Comparison of ENCODE assay signal across 12 cellular contexts in genomic region chr2:43340945-43341356, GRCh38.
DNase-seq lines count a peak whose midpoint lies in the region; ATAC-seq, FAIRE-seq and TF ChIP-seq lines count a peak whose summit lies in the region.
"Had no signal": no experiment of that assay in that cellular context is flagged by ENCODE, and none has a peak within 500 bp of the region (broad histone marks: within the 10 kb centered on the region; RNA-seq: fewer than 3 reads in every experiment).

No MANE protein-coding gene starts in this region.

- no peak overlapping the region for H2AFZ ChIP-seq in GM23248
- no peak overlapping the region for H2AFZ ChIP-seq in astrocyte (ENCODE audit: low read depth, low read length)

- WGBS in GM23248 (ENCODE audit: low coverage in 1 of 2, low lambda C conversion rate in 2 of 2, missing lambda C conversion rate in 2 of 2), 2 experiments: 7 to 8% methylated on average over 1 of the region's 1 CpG

- in situ Hi-C loops in GM23248 (cut with MboI): no loop called here

- intact Hi-C loops in left ventricle myocardium inferior (cut with micrococcal nuclease): no loop called here

- H3K4me1 ChIP-seq in GM23248 (ENCODE audit: insufficient read depth) (peaks cover 48% of the 10 kb centered on the region), astrocyte (ENCODE audit: insufficient read depth, low read length) (peaks cover 49% of the 10 kb centered on the region), left ventricle myocardium inferior (peaks cover 77% of the 10 kb centered on the region), skeletal muscle satellite cell (ENCODE audit: control insufficient read depth, insufficient read depth, low read length) (peaks cover 46% of the 10 kb centered on the region)

- no peaks in the 10 kb centered on the region for H3K27me3 Mint-ChIP-seq in astrocyte (ENCODE audit: low read depth, unreplicated experiment)
- H3K27me3 Mint-ChIP-seq: activated B cell treated with CpG ODN at 0.5 μM for 24 hours; activated naive CD4-positive, alpha-beta T cell treated with anti-CD3 and anti-CD28 coated beads, Interleukin-2, amount 50 U/mL, for 24 hours had no signal

- TF ChIP-seq CTCF in astrocyte (IDR thresholded peaks at IDR 0.05; ENCODE audit: insufficient read depth, low read depth, low read length) (no peak), left ventricle myocardium inferior (IDR thresholded peaks at IDR 0.05; ENCODE audit: borderline replicate concordance) (no peak)

- H3K27me3 ChIP-seq in GM23248 (replicated peaks; ENCODE audit: insufficient read depth): no peaks in the 10 kb centered on the region
- H3K27me3 ChIP-seq in astrocyte (ENCODE audit: insufficient read depth, low read length): no peaks in the 10 kb centered on the region
- no peaks in the 10 kb centered on the region for H3K27me3 ChIP-seq in left ventricle myocardium inferior (ENCODE audit: low read depth)
- no peaks in the 10 kb centered on the region for H3K27me3 ChIP-seq in skeletal muscle satellite cell (ENCODE audit: control insufficient read depth, insufficient read depth, low read length)

- H3K9me2 ChIP-seq in GM23248 (ENCODE audit: insufficient read depth): no peaks in the 10 kb centered on the region

- H3F3A ChIP-seq in GM23248 (ENCODE audit: insufficient read depth): peaks cover 33% of the 10 kb centered on the region

- peak overlapping the region; percentile 9 for H3K4me3 Mint-ChIP-seq in astrocyte (ENCODE audit: unreplicated experiment)
- H3K4me3 Mint-ChIP-seq: activated B cell treated with CpG ODN at 0.5 μM for 24 hours; activated naive CD4-positive, alpha-beta T cell treated with anti-CD3 and anti-CD28 coated beads, Interleukin-2, amount 50 U/mL, for 24 hours had no signal

- DNase-seq in GM23248 (peak; percentile 77), astrocyte (ENCODE audit: low read depth) (peak; percentile 81), left ventricle myocardium inferior (no peak), NCI-H1694 treated with DMSO at 0.1 percent for 48 hours (lab: John Stamatoyannopoulos, UW) (no peak), AML-193 (lab: John Stamatoyannopoulos, UW) (no peak)
- DNase-seq: activated B cell treated with CpG ODN at 0.5 μM for 24 hours, glutamatergic neuron, Kasumi-1 had no signal

- ATAC-seq in GM18907 (IDR thresholded peaks at IDR 0.05; ENCODE audit: unreplicated experiment) (no peak), GM21576 (IDR thresholded peaks at IDR 0.05; ENCODE audit: unreplicated experiment) (no peak)

- H4K20me1 ChIP-seq in GM23248 (ENCODE audit: insufficient read depth): no peaks in the 10 kb centered on the region
- H4K20me1 ChIP-seq in astrocyte (ENCODE audit: insufficient read depth, low read length): peaks cover 9% of the 10 kb centered on the region

- H3K4me3 ChIP-seq in GM23248 (peak overlapping the region; percentile 44; the same call in 1 of the 2 replicates), astrocyte (ENCODE audit: insufficient read depth, low read depth, low read length) (peak overlapping the region; percentile 7), left ventricle myocardium inferior (no peak overlapping the region), skeletal muscle satellite cell (ENCODE audit: low read length) (no peak overlapping the region)

- H3K79me2 ChIP-seq in GM23248 (ENCODE audit: insufficient read depth): no peaks in the 10 kb centered on the region
- no peaks in the 10 kb centered on the region for H3K79me2 ChIP-seq in astrocyte (ENCODE audit: insufficient read depth, low read length)

- H3K27ac Mint-ChIP-seq in astrocyte (ENCODE audit: unreplicated experiment): peak overlapping the region; percentile 90
- H3K27ac Mint-ChIP-seq: activated B cell treated with CpG ODN at 0.5 μM for 24 hours; activated naive CD4-positive, alpha-beta T cell treated with anti-CD3 and anti-CD28 coated beads, Interleukin-2, amount 50 U/mL, for 24 hours had no signal

- H3K4me2 ChIP-seq in GM23248 (ENCODE audit: unreplicated experiment) (peak overlapping the region; percentile 81), astrocyte (ENCODE audit: low read length) (peak overlapping the region; percentile 68), skeletal muscle satellite cell (ENCODE audit: low read length) (peak overlapping the region; percentile 30)

- H3K9me3 ChIP-seq in GM23248 (ENCODE audit: low read depth) (no peaks in the 10 kb centered on the region), astrocyte (ENCODE audit: insufficient read depth, low read depth, low read length) (no peaks in the 10 kb centered on the region), left ventricle myocardium inferior (replicated peaks) (no peaks in the 10 kb centered on the region), skeletal muscle satellite cell (replicated peaks; ENCODE audit: low read length) (no peaks in the 10 kb centered on the region)

- H3K9ac ChIP-seq in GM23248: no peak overlapping the region; the same call in 1 of the 2 replicates
- H3K9ac ChIP-seq in astrocyte (ENCODE audit: low read length): peak overlapping the region; percentile 48
- H3K9ac ChIP-seq in skeletal muscle satellite cell (ENCODE audit: low read depth, low read length): peak overlapping the region; percentile 0

- peaks cover 2% of the 10 kb centered on the region for H3K36me3 Mint-ChIP-seq in astrocyte (ENCODE audit: low read depth, unreplicated experiment)

- H3K27ac ChIP-seq in GM23248: peak overlapping the region; percentile 63
- peak overlapping the region; percentile 56 for H3K27ac ChIP-seq in astrocyte (ENCODE audit: low read depth, low read length)
- peak overlapping the region; percentile 89 for H3K27ac ChIP-seq in left ventricle myocardium inferior (replicated peaks)

- H3K4me1 Mint-ChIP-seq in astrocyte (ENCODE audit: low read depth, unreplicated experiment): peaks cover 49% of the 10 kb centered on the region
- H3K4me1 Mint-ChIP-seq: activated B cell treated with CpG ODN at 0.5 μM for 24 hours; activated naive CD4-positive, alpha-beta T cell treated with anti-CD3 and anti-CD28 coated beads, Interleukin-2, amount 50 U/mL, for 24 hours had no signal

- FAIRE-seq in astrocyte (lab: Jason Lieb, UNC): peak; percentile 54

- no peaks in the 10 kb centered on the region for H3K36me3 ChIP-seq in GM23248 (ENCODE audit: low read depth)
- no peaks in the 10 kb centered on the region for H3K36me3 ChIP-seq in astrocyte (ENCODE audit: insufficient read depth, low read length)
- H3K36me3 ChIP-seq in left ventricle myocardium inferior: no peaks in the 10 kb centered on the region
- no peaks in the 10 kb centered on the region for H3K36me3 ChIP-seq in skeletal muscle satellite cell (ENCODE audit: insufficient read depth, low read length)

- no peaks in the 10 kb centered on the region for H3K9me3 Mint-ChIP-seq in astrocyte (ENCODE audit: unreplicated experiment)
- H3K9me3 Mint-ChIP-seq: activated B cell treated with CpG ODN at 0.5 μM for 24 hours; activated naive CD4-positive, alpha-beta T cell treated with anti-CD3 and anti-CD28 coated beads, Interleukin-2, amount 50 U/mL, for 24 hours had no signal

Comparison
In these comparisons a context has a peak if more than half of its experiments do, and no peak if none do; other contexts are left out.
1. DNase-seq: peak in GM23248 (single experiment) and astrocyte (single experiment); none in left ventricle myocardium inferior (single experiment), NCI-H1694 treated with DMSO at 0.1 percent for 48 hours (single experiment) and AML-193 (0 of 2).
2. H3K4me2 ChIP-seq: peak in every context shown above with its lines; median percentile 81 in GM23248; 68 in astrocyte; 30 in skeletal muscle satellite cell.
3. H3K4me3 ChIP-seq: peak in GM23248 (single experiment) and astrocyte (single experiment); none in left ventricle myocardium inferior (single experiment) and skeletal muscle satellite cell (single experiment).
4. Peak in every context shown above with its lines, with median percentiles within 50 percentile points of each other: H3K27ac ChIP-seq.